32 cellular contexts compared by ENCODE assay signal in the genomic region with DNA sequence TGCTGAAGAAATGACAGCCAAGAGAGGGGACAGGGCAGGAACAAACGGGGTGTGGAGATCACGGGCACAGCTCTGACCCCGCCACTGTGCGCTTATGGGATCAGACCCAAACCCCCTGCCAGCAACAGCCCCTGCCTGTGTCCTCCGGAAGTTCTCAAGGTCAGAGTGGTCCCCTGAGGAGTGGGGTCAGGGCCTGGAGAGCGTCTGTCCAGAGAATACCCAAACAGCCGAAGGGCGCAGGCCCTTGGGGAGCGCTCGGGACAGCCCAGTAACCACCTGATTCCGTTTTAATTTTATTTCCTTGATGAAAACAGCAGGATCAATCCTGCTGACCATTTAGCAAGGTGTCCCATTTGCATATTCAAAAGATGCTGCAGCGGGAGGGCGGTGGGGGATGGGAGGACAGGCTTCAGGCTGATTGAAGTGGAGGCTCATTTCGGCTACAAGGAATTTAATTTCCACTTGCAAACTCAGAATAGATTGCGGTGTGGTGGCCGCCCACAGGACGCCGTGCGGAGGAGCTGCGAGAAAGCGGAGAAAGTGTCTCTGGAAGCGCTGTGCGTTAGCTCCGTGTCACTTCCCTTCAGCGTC. TPM values are rescaled to one million over a fixed set of nuclear protein-coding genes. Genes with fewer than 3 reads are reported as not detected.
DNase-seq lines count a peak whose midpoint lies in the region; ATAC-seq, FAIRE-seq and TF ChIP-seq lines count a peak whose summit lies in the region.
"Had no signal": no experiment of that assay in that cellular context is flagged by ENCODE, and none has a peak within 500 bp of the region (broad histone marks: within the 10 kb centered on the region; RNA-seq: fewer than 3 reads in every experiment).

No MANE protein-coding gene starts in this region.

- peaks cover 26% of the 10 kb centered on the region for H3K27me3 Mint-ChIP-seq in astrocyte (ENCODE audit: low read depth, unreplicated experiment)
- H3K27me3 Mint-ChIP-seq: activated CD8-positive, alpha-beta memory T cell treated with anti-CD3 and anti-CD28 coated beads, Interleukin-2, amount 10 ng/mL, durations not matched to agents 7 days and 5 days had no signal

- no peak for FAIRE-seq in astrocyte (lab: Jason Lieb, UNC)
- no peak for FAIRE-seq in kidney (lab: Jason Lieb, UNC)
- FAIRE-seq: GM19239 had no signal

- H2AFZ ChIP-seq in astrocyte (ENCODE audit: low read depth, low read length), result no peak overlapping the region

- no peaks in the 10 kb centered on the region for H3K79me2 ChIP-seq in astrocyte (ENCODE audit: insufficient read depth, low read length)

- intact Hi-C loops in kidney (cut with DNase I), result no loop called here

- H3K36me3 ChIP-seq in HEK293 (ENCODE audit: control insufficient read depth in 2 of 2, insufficient read depth in 1 of 2, low read length in 2 of 2) (no peaks in the 10 kb centered on the region), astrocyte (ENCODE audit: insufficient read depth, low read length) (no peaks in the 10 kb centered on the region), kidney (ENCODE audit: control insufficient read depth in 1 of 2, insufficient read depth in 2 of 2, low read length in 2 of 2) (no peaks in the 10 kb centered on the region)
- H3K36me3 ChIP-seq: ovary had no signal

- H3K9ac ChIP-seq in astrocyte (ENCODE audit: low read length) (no peak overlapping the region), kidney (ENCODE audit: low read length in 2 of 2) (no peak overlapping the region)

- DNase-seq in ELF-1 (ENCODE audit: low read depth, low spot score) (peak; percentile 57), astrocyte (ENCODE audit: low read depth) (no peak), kidney (peak; percentile 53), NCI-H510A treated with DMSO at 0.1 percent for 48 hours (lab: John Stamatoyannopoulos, UW) (no peak), NCI-H2029 (lab: John Stamatoyannopoulos, UW) (no peak)
- DNase-seq: activated CD4-positive, alpha-beta T cell treated with anti-CD3 and anti-CD28 coated beads, Interleukin-2, amount 50 U/mL, for 1 hour; activated CD8-positive, alpha-beta memory T cell treated with anti-CD3 and anti-CD28 coated beads, Interleukin-2, amount 10 ng/mL, durations not matched to agents 7 days and 5 days; activated naive CD4-positive, alpha-beta T cell treated with Interleukin-2 at 50 U/mL for 16 hours; Calu3; GOT3; left cardiac atrium; NCI-H1436; NCI-H226; NCI-H748 treated with DMSO at 0.1 percent for 48 hours; nephron progenitor cell; stimulated activated naive B cell treated with anti-CD40 and anti-IgM and Interleukin-4, amounts not matched to agents 10 μg/mL and 1 μg/mL and 100 μg/mL, for 72 hours; substantia nigra; T-cell; trophoblast cell had no signal

- H3K27ac Mint-ChIP-seq in astrocyte (ENCODE audit: unreplicated experiment), result no peak overlapping the region
- H3K27ac Mint-ChIP-seq: activated CD8-positive, alpha-beta memory T cell treated with anti-CD3 and anti-CD28 coated beads, Interleukin-2, amount 10 ng/mL, durations not matched to agents 7 days and 5 days; dendritic cell treated with granulocyte-macrophage colony-stimulating factor and Interleukin-4, amounts not matched to agents 40 ng/mL and 50 ng/mL, for 4 days; nephron progenitor cell; stimulated activated naive B cell treated with anti-CD40 and anti-IgM and Interleukin-4, amounts not matched to agents 10 μg/mL and 1 μg/mL and 100 μg/mL, for 72 hours; T-cell had no signal

- H3K4me3 ChIP-seq in HEK293 (ENCODE audit: low read depth, low read length) (no peak overlapping the region), astrocyte (ENCODE audit: insufficient read depth, low read depth, low read length) (no peak overlapping the region), kidney (ENCODE audit: low read length in 2 of 2) (no peak overlapping the region)
- H3K4me3 ChIP-seq: ovary had no signal

- POLR2A ChIA-PET in HEK293 (lab: Yijun Ruan, JAX), result no interaction called here

- no peaks in the 10 kb centered on the region for H3K9me3 Mint-ChIP-seq in astrocyte (ENCODE audit: unreplicated experiment)
- H3K9me3 Mint-ChIP-seq: central memory CD8-positive, alpha-beta T cell; dendritic cell treated with granulocyte-macrophage colony-stimulating factor and Interleukin-4, amounts not matched to agents 40 ng/mL and 50 ng/mL, for 4 days; nephron progenitor cell; stimulated activated naive B cell treated with anti-CD40 and anti-IgM and Interleukin-4, amounts not matched to agents 10 μg/mL and 1 μg/mL and 100 μg/mL, for 72 hours; T-cell had no signal

- no peak overlapping the region for H3K4me2 ChIP-seq in astrocyte (ENCODE audit: low read length)

- peaks cover 2% of the 10 kb centered on the region for H3K4me1 Mint-ChIP-seq in astrocyte (ENCODE audit: low read depth, unreplicated experiment)
- H3K4me1 Mint-ChIP-seq: activated CD8-positive, alpha-beta memory T cell treated with anti-CD3 and anti-CD28 coated beads, Interleukin-2, amount 10 ng/mL, durations not matched to agents 7 days and 5 days; central memory CD8-positive, alpha-beta T cell; stimulated activated naive B cell treated with anti-CD40 and anti-IgM and Interleukin-4, amounts not matched to agents 10 μg/mL and 1 μg/mL and 100 μg/mL, for 72 hours; T-cell had no signal

- CTCF ChIA-PET in HEK293 (lab: Yijun Ruan, JAX), result interaction anchor here (0.6 to 1.7 kb wide), 5 partner anchors 10 to 353 kb away, joined by 3 to 8 read pairs (median 6); no protein-coding TSS in a partner anchor

- H3K9me3 ChIP-seq in HEK293 (ENCODE audit: control insufficient read depth, insufficient read depth, low read depth, low read length), result no peaks in the 10 kb centered on the region
- H3K9me3 ChIP-seq in astrocyte (ENCODE audit: insufficient read depth, low read depth, low read length), result no peaks in the 10 kb centered on the region
- H3K9me3 ChIP-seq in kidney (ENCODE audit: control insufficient read depth in 1 of 2, low read length in 2 of 2), result no peaks in the 10 kb centered on the region
- H3K9me3 ChIP-seq: ovary had no signal

- H3K4me1 ChIP-seq in HEK293 (ENCODE audit: control insufficient read depth, insufficient read depth, low read length) (no peaks in the 10 kb centered on the region), astrocyte (ENCODE audit: insufficient read depth, low read length) (no peaks in the 10 kb centered on the region), kidney (ENCODE audit: control insufficient read depth in 1 of 2, insufficient read depth in 1 of 2, low read depth in 1 of 2, low read length in 2 of 2) (no peaks in the 10 kb centered on the region)

- no peaks in the 10 kb centered on the region for H4K20me1 ChIP-seq in astrocyte (ENCODE audit: insufficient read depth, low read length)

- H3K27me3 ChIP-seq in astrocyte (ENCODE audit: insufficient read depth, low read length), result peaks cover 15% of the 10 kb centered on the region
- H3K27me3 ChIP-seq: ovary had no signal

- H3K36me3 Mint-ChIP-seq in astrocyte (ENCODE audit: low read depth, unreplicated experiment), result peaks cover 3% of the 10 kb centered on the region
- H3K36me3 Mint-ChIP-seq: activated CD8-positive, alpha-beta memory T cell treated with anti-CD3 and anti-CD28 coated beads, Interleukin-2, amount 10 ng/mL, durations not matched to agents 7 days and 5 days; stimulated activated naive B cell treated with anti-CD40 and anti-IgM and Interleukin-4, amounts not matched to agents 10 μg/mL and 1 μg/mL and 100 μg/mL, for 72 hours; T-cell had no signal

- TF ChIP-seq CTCF in HEK293 (tag by site-specific recombination; IDR thresholded peaks at IDR 0.05) (no peak), astrocyte (IDR thresholded peaks at IDR 0.05; ENCODE audit: insufficient read depth, low read depth, low read length) (no peak), kidney (IDR thresholded peaks at IDR 0.05; ENCODE audit: borderline replicate concordance, extremely low read depth, insufficient read depth) (no peak)

- ATAC-seq in GM18867 (IDR thresholded peaks at IDR 0.05; ENCODE audit: unreplicated experiment), result no peak
- ATAC-seq: activated CD8-positive, alpha-beta memory T cell treated with anti-CD3 and anti-CD28 coated beads, Interleukin-2, amount 10 ng/mL, durations not matched to agents 7 days and 5 days; esophagus mucosa; left cardiac atrium; T-cell had no signal

- H3K27ac ChIP-seq in HEK293 (ENCODE audit: extremely low read depth, low read depth, low read length) (no peak overlapping the region), astrocyte (ENCODE audit: low read depth, low read length) (no peak overlapping the region), kidney (ENCODE audit: low read depth in 2 of 2, low read length in 2 of 2) (no peak overlapping the region)
- H3K27ac ChIP-seq: HL-60, ovary had no signal

- H3K4me3 Mint-ChIP-seq in astrocyte (ENCODE audit: unreplicated experiment), result peak overlapping the region; percentile 57
- H3K4me3 Mint-ChIP-seq: activated CD8-positive, alpha-beta memory T cell treated with anti-CD3 and anti-CD28 coated beads, Interleukin-2, amount 10 ng/mL, durations not matched to agents 7 days and 5 days; central memory CD8-positive, alpha-beta T cell; dendritic cell treated with granulocyte-macrophage colony-stimulating factor and Interleukin-4, amounts not matched to agents 40 ng/mL and 50 ng/mL, for 4 days; nephron progenitor cell; stimulated activated naive B cell treated with anti-CD40 and anti-IgM and Interleukin-4, amounts not matched to agents 10 μg/mL and 1 μg/mL and 100 μg/mL, for 72 hours; T-cell had no signal

TF ChIP-seq in HEK293, 187 proteins besides CTCF, POLR2A, EP300 and RAD21:
- TF ChIP-seq, protein P1, sequence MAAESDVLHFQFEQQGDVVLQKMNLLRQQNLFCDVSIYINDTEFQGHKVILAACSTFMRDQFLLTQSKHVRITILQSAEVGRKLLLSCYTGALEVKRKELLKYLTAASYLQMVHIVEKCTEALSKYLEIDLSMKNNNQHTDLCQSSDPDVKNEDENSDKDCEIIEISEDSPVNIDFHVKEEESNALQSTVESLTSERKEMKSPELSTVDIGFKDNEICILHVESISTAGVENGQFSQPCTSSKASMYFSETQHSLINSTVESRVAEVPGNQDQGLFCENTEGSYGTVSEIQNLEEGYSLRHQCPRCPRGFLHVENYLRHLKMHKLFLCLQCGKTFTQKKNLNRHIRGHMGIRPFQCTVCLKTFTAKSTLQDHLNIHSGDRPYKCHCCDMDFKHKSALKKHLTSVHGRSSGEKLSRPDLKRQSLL (tag by site-specific recombination; IDR thresholded peaks at IDR 0.05), result 0 out of 2 replicates have a peak, but pooled peaks have one; percentile 15
- TF ChIP-seq ZEB2 (tag by site-specific recombination; IDR thresholded peaks at IDR 0.05), result no peak
TF ChIP-seq in HEK293: peak in this region for 1.

RNA-seq across cellular contexts. Expression of a gene that starts 32.6 kb away (rescaled TPM):
- total RNA-seq in astrocyte (29.8 and 30.3 TPM in 2 replicates), kidney (33.1 TPM)
- 22.2 TPM for polyA plus RNA-seq in kidney (ENCODE audit: insufficient read depth, low read depth, low replicate concordance)

RNA-seq across cellular contexts. Expression of a gene that starts 53.6 kb away (rescaled TPM):
- not detected in 2 replicates for total RNA-seq in astrocyte
- total RNA-seq in kidney, result not detected
- not detected for polyA plus RNA-seq in kidney (ENCODE audit: insufficient read depth, low read depth, low replicate concordance)
- total RNA-seq: activated CD8-positive, alpha-beta memory T cell treated with anti-CD3 and anti-CD28 coated beads, Interleukin-2, amount 10 ng/mL, durations not matched to agents 7 days and 5 days; Calu3; fibroblast of villous mesenchyme; left cardiac atrium; LHCN-M2; ovary; RPMI7951; SK-MEL-5; skeletal muscle tissue had no signal
- polyA plus RNA-seq: ovary had no signal

RNA-seq across cellular contexts. Expression of a gene that starts 56.2 kb away (rescaled TPM):
- total RNA-seq in astrocyte (31.3 and 34.0 TPM in 2 replicates), kidney (30.9 TPM)
- polyA plus RNA-seq in kidney (ENCODE audit: insufficient read depth, low read depth, low replicate concordance), result 7.1 TPM

Comparison
In these comparisons a context has a peak if more than half of its experiments do, and no peak if none do; other contexts are left out.
1. DNase-seq: peak in ELF-1 (single experiment) and kidney (single experiment); none in astrocyte (single experiment), NCI-H510A treated with DMSO at 0.1 percent for 48 hours (single experiment) and NCI-H2029 (single experiment).